In genomic region chr11:107592256-107592655, GRCh38 we compare ENCODE assay signal across 13 cellular contexts. TPM values are rescaled to one million over a fixed set of nuclear protein-coding genes. Genes with fewer than 3 reads are reported as not detected.
A peak's percentile ranks its signal among the peaks of the same experiment; 100 is the strongest.
DNase-seq lines count a peak whose midpoint lies in the region; ATAC-seq and TF ChIP-seq lines count a peak whose summit lies in the region.
"Had no signal": no experiment of that assay in that cellular context is flagged by ENCODE, and none has a peak within 500 bp of the region (broad histone marks: within the 10 kb centered on the region; RNA-seq: fewer than 3 reads in every experiment).

No MANE protein-coding gene starts in this region.

- no peaks in the 10 kb centered on the region for H3K36me3 Mint-ChIP-seq in activated naive CD8-positive, alpha-beta T cell

- H3K27ac Mint-ChIP-seq in activated naive CD8-positive, alpha-beta T cell: peak overlapping the region; percentile 38

- in situ Hi-C loops in GM23248 (cut with MboI): no loop called here

- DNase-seq in GM23248 (no peak), RWPE1 (ENCODE audit: low spot score) (no peak), medulla oblongata (ENCODE audit: extremely low spot score) (no peak)
- DNase-seq: NCI-H510A, ovary, T1000 had no signal

- H4K20me1 ChIP-seq in GM23248 (ENCODE audit: insufficient read depth): no peaks in the 10 kb centered on the region

- H3K27me3 Mint-ChIP-seq in activated naive CD8-positive, alpha-beta T cell: peaks cover 55% of the 10 kb centered on the region

- H3K4me3 ChIP-seq in ACC112 (ENCODE audit: low read depth, low read length) (peak overlapping the region; percentile 93; the same call in 1 of the 2 replicates), GM23248 (peak overlapping the region; percentile 73; the same call in 1 of the 2 replicates), mesodermal cell (ENCODE audit: extremely low read depth, insufficient read depth, low read length, poor library complexity, severe bottlenecking) (peak overlapping the region; percentile 53)

- H3K4me1 Mint-ChIP-seq in activated naive CD8-positive, alpha-beta T cell (ENCODE audit: low read depth): peaks cover 22% of the 10 kb centered on the region

- no peak overlapping the region for H3K9ac ChIP-seq in GM23248

- H3K9me3 Mint-ChIP-seq in activated naive CD8-positive, alpha-beta T cell (ENCODE audit: low read depth): no peaks in the 10 kb centered on the region

- H3K27ac ChIP-seq in ACC112 (ENCODE audit: low read depth, low read length): no peak overlapping the region
- no peak overlapping the region for H3K27ac ChIP-seq in GM23248
- no peak overlapping the region for H3K27ac ChIP-seq in mesodermal cell (ENCODE audit: low read depth, low read length, severe bottlenecking)
- no peak overlapping the region for H3K27ac ChIP-seq in RWPE1
- H3K27ac ChIP-seq: body of pancreas, ovary had no signal

- H2AFZ ChIP-seq in ACC112 (ENCODE audit: low read length, unreplicated experiment) (no peak overlapping the region), GM23248 (peak overlapping the region; percentile 83)

- POLR2A ChIA-PET in RWPE1 (lab: Yijun Ruan, JAX; ENCODE audit: low non-redundant PET): no interaction called here

- ATAC-seq in HG02981 (IDR thresholded peaks at IDR 0.05; ENCODE audit: unreplicated experiment) (no peak), GM19035 (IDR thresholded peaks at IDR 0.05; ENCODE audit: unreplicated experiment) (no peak)

- no peak for TF ChIP-seq CTCF in RWPE1 (conservative IDR thresholded peaks at IDR 0.05; ENCODE audit: low read depth)

- no peaks in the 10 kb centered on the region for H3K9me2 ChIP-seq in GM23248 (ENCODE audit: insufficient read depth)

- peaks cover 7% of the 10 kb centered on the region for H3K4me1 ChIP-seq in ACC112 (ENCODE audit: control insufficient read depth, insufficient read depth, low read length, unreplicated experiment)
- peaks cover 8% of the 10 kb centered on the region for H3K4me1 ChIP-seq in GM23248 (ENCODE audit: insufficient read depth)
- H3K4me1 ChIP-seq in mesodermal cell (ENCODE audit: control insufficient read depth, insufficient read depth, low read length, poor library complexity, severe bottlenecking): no peaks in the 10 kb centered on the region

- WGBS in GM23248 (ENCODE audit: low coverage in 1 of 2, low lambda C conversion rate in 2 of 2, missing lambda C conversion rate in 2 of 2), 2 experiments: 6 to 9% methylated on average over 7 of the region's 7 CpGs
- WGBS in mesodermal cell (ENCODE audit: insufficient coverage in 2 of 2), 2 experiments: 13% methylated on average over 4 of the region's 7 CpGs; no CpG with 5 or more reads in 1 of the 2 experiments

- H3K9me3 ChIP-seq in GM23248 (ENCODE audit: low read depth) (no peaks in the 10 kb centered on the region), mesodermal cell (ENCODE audit: control insufficient read depth, low read length) (no peaks in the 10 kb centered on the region)
- H3K9me3 ChIP-seq: body of pancreas, ovary had no signal

- H3K27me3 ChIP-seq in ACC112 (ENCODE audit: insufficient read depth, low read length) (peaks cover 82% of the 10 kb centered on the region), GM23248 (replicated peaks; ENCODE audit: insufficient read depth) (peaks cover 23% of the 10 kb centered on the region)
- H3K27me3 ChIP-seq: ovary had no signal

- peak overlapping the region; percentile 91 for H3K4me3 Mint-ChIP-seq in activated naive CD8-positive, alpha-beta T cell

- H3K36me3 ChIP-seq in ACC112 (ENCODE audit: insufficient read depth, low read length) (no peaks in the 10 kb centered on the region), GM23248 (ENCODE audit: low read depth) (no peaks in the 10 kb centered on the region), mesodermal cell (ENCODE audit: control insufficient read depth, insufficient read depth, low read length) (no peaks in the 10 kb centered on the region)
- H3K36me3 ChIP-seq: ovary had no signal

- peak overlapping the region; percentile 79 for H3K4me2 ChIP-seq in GM23248 (ENCODE audit: unreplicated experiment)

- CTCF ChIA-PET in RWPE1 (lab: Yijun Ruan, JAX): no interaction called here

- H3K79me2 ChIP-seq in ACC112 (ENCODE audit: control insufficient read depth, insufficient read depth, low read length, unreplicated experiment) (no peaks in the 10 kb centered on the region), GM23248 (ENCODE audit: insufficient read depth) (no peaks in the 10 kb centered on the region)

- H3F3A ChIP-seq in GM23248 (ENCODE audit: insufficient read depth): peaks cover 19% of the 10 kb centered on the region

RNA-seq across cellular contexts. Expression of gene ELMOD1, which starts 1.3 kb away (rescaled TPM):
- 0.76 TPM in 1 of 2 replicates, not detected in the other for total RNA-seq in GM23248 (2014; rRNA removed; shearing (Covaris generic))
- polyA plus RNA-seq in GM23248 (2016; fragmentation: Nextera tagmentation; extraction: Ambion mirVana): 0.32 and 0.51 TPM in 2 replicates
- 0.85 TPM for polyA plus RNA-seq in mesodermal cell (2013, experiment 1 of 2)
- 0.61 TPM for polyA plus RNA-seq in mesodermal cell (2013, experiment 2 of 2)
- total RNA-seq: body of pancreas, HepG2 had no signal
- polyA plus RNA-seq: HepG2 had no signal

RNA-seq across cellular contexts. Expression of gene ALKBH8, which starts 26.7 kb away (rescaled TPM):
- 10.7 and 14.0 TPM in 2 replicates for total RNA-seq in GM23248 (2014; rRNA removed; shearing (Covaris generic))
- polyA plus RNA-seq in GM23248 (2016; fragmentation: Nextera tagmentation; extraction: Ambion mirVana): 6.6 and 6.8 TPM in 2 replicates
- 3.7 TPM for polyA plus RNA-seq in mesodermal cell (2013, experiment 1 of 2)
- polyA plus RNA-seq in mesodermal cell (2013, experiment 2 of 2): 4.9 TPM
